ENCODE assay signal across 8 cellular contexts in the genomic region with DNA sequence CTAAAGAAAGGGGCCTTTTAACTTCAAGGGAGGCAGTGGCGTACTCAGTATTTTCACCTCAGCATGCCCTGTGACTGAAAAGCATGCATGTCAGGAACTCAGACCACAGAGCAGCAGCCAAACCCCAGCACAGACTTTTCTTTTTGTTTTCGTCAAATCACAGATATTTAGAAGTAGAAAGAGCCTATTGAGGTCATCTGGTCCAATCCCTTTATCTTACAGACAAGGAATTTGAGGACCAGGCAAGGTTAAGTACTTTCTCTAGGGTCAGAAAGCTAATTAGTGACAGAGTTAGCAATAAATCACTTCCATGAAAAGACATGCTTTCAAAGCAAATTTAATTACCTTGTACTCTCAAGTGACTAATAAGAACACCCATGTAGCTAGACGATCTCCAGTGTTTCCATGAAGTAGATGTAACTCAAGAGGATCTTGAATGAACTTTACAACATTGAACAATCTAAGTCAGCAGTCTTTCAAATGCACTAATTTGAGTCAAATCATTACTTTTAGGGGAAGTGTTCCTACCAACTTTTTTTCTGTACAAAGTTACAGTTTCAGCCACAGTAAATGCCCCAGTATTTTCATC. TPM values are rescaled to one million over a fixed set of nuclear protein-coding genes. Genes with fewer than 3 reads are reported as not detected.
A peak's percentile ranks its signal among the peaks of the same experiment; 100 is the strongest.
DNase-seq lines count a peak whose midpoint lies in the region; ATAC-seq, FAIRE-seq and TF ChIP-seq lines count a peak whose summit lies in the region.

No MANE protein-coding gene starts in this region.

- H3K36me3 ChIP-seq in SJCRH30 (no peaks in the 10 kb centered on the region), tibial artery (no peaks in the 10 kb centered on the region)

- no peak overlapping the region for H3K27ac Mint-ChIP-seq in MCF 10A (ENCODE audit: low read depth, unreplicated experiment)

- intact Hi-C loops in tibial artery (cut with DNase I; ENCODE audit: low total_unique reads) (no loop called here), MCF 10A (cut with micrococcal nuclease) (no loop called here)

- peak; percentile 96 for FAIRE-seq in GM19239 (lab: Jason Lieb, UNC)

- POLR2A ChIA-PET in MCF 10A (lab: Yijun Ruan, JAX), result no interaction called here

- H3K4me3 ChIP-seq in SJCRH30 (peak overlapping the region; percentile 3), tibial artery (no peak overlapping the region)

- H3K27ac ChIP-seq in SJCRH30, result peak overlapping the region; percentile 76
- no peak overlapping the region for H3K27ac ChIP-seq in tibial artery

- TF ChIP-seq CTCF in tibial artery (IDR thresholded peaks at IDR 0.05) (no peak), MCF 10A (IDR thresholded peaks at IDR 0.05; ENCODE audit: unreplicated experiment) (no peak)

- CTCF ChIA-PET in MCF 10A (lab: Yijun Ruan, JAX), result no interaction called here

- H3K36me3 Mint-ChIP-seq in MCF 10A (ENCODE audit: insufficient read depth, unreplicated experiment), result no peaks in the 10 kb centered on the region

- H3K27me3 ChIP-seq in SJCRH30, result no peaks in the 10 kb centered on the region
- H3K27me3 ChIP-seq in tibial artery, result no peaks in the 10 kb centered on the region

- BruUV-seq in MCF 10A (replicated peaks; lab: Mats Ljungman, UMichigan), result no TSS peak

- ATAC-seq in HG02763 (IDR thresholded peaks at IDR 0.05; ENCODE audit: unreplicated experiment), result peak; percentile 94

- H3K4me3 Mint-ChIP-seq in MCF 10A (ENCODE audit: unreplicated experiment), result no peak overlapping the region

- DNase-seq in GM19239 (ENCODE audit: insufficient read length, low spot score), result peak; percentile 17
- peak; percentile 73 to 83 for DNase-seq in SJCRH30
- DNase-seq in retina, result peak; percentile 15
- no peak for DNase-seq in NCI-H1092 treated with DMSO at 0.1 percent for 48 hours (lab: John Stamatoyannopoulos, UW)
- no peak for DNase-seq in tibial artery
- DNase-seq in NCI-H345 treated with DMSO at 0.1 percent for 48 hours (lab: John Stamatoyannopoulos, UW; ENCODE audit: unreplicated experiment), result no peak
- DNase-seq in MCF 10A (ENCODE audit: unreplicated experiment), result no peak

- peaks cover 54% of the 10 kb centered on the region for H3K4me1 ChIP-seq in SJCRH30
- H3K4me1 ChIP-seq in tibial artery, result no peaks in the 10 kb centered on the region

- H3K9me3 Mint-ChIP-seq in MCF 10A (ENCODE audit: unreplicated experiment), result no peaks in the 10 kb centered on the region

- H3K27me3 Mint-ChIP-seq in MCF 10A (ENCODE audit: insufficient read depth, unreplicated experiment), result no peaks in the 10 kb centered on the region

- H3K9me3 ChIP-seq in SJCRH30 (replicated peaks) (no peaks in the 10 kb centered on the region), tibial artery (no peaks in the 10 kb centered on the region)

- H3K4me1 Mint-ChIP-seq in MCF 10A (ENCODE audit: insufficient read depth, unreplicated experiment), result no peaks in the 10 kb centered on the region

RNA-seq across cellular contexts. Expression of gene MOXD1, which starts 35.9 kb away (rescaled TPM):
- 0.86 and 1.5 TPM in 2 replicates for total RNA-seq in SJCRH30 (2014; rRNA removed; shearing (Covaris generic))
- total RNA-seq in MCF 10A (2022), result 0.09 TPM in 1 of 2 replicates, not detected in the other

Comparison
In these comparisons a context has a peak if more than half of its experiments do, and no peak if none do; other contexts are left out.
1. DNase-seq: peak in GM19239 (single experiment), SJCRH30 (2 of 2) and retina (single experiment); none in NCI-H1092 treated with DMSO at 0.1 percent for 48 hours (single experiment), tibial artery (0 of 2), NCI-H345 treated with DMSO at 0.1 percent for 48 hours (single experiment) and MCF 10A (single experiment).